Comparison of ENCODE assay signal across 22 cellular contexts in genomic region chr2:117828870-117829269, GRCh38. TPM values are rescaled to one million over a fixed set of nuclear protein-coding genes. Genes with fewer than 3 reads are reported as not detected.
A peak's percentile ranks its signal among the peaks of the same experiment; 100 is the strongest.
DNase-seq lines count a peak whose midpoint lies in the region; ATAC-seq and TF ChIP-seq lines count a peak whose summit lies in the region.
"Had no signal": no experiment of that assay in that cellular context is flagged by ENCODE, and none has a peak within 500 bp of the region (broad histone marks: within the 10 kb centered on the region; RNA-seq: fewer than 3 reads in every experiment).

No MANE protein-coding gene starts in this region.

- TF ChIP-seq CTCF in osteocyte (IDR thresholded peaks at IDR 0.05): no peak

- peaks cover 89% of the 10 kb centered on the region for H3K36me3 Mint-ChIP-seq in activated CD4-positive, alpha-beta T cell treated with anti-CD3 and anti-CD28 coated beads for 36 hours (ENCODE audit: low read depth)
- peaks cover 97% of the 10 kb centered on the region for H3K36me3 Mint-ChIP-seq in stimulated activated naive CD8-positive, alpha-beta T cell treated with anti-CD3 and anti-CD28 coated beads, Interleukin-15, Interleukin-2, amounts not matched to agents 100 ng/mL and 50 ng/mL, for 24 hours (ENCODE audit: low read depth)
- H3K36me3 Mint-ChIP-seq in immature natural killer cell (peaks cover 44 to 72% (median 46%) of the 10 kb centered on the region in 3 donors), osteocyte (ENCODE audit: unreplicated experiment) (peaks cover 71% of the 10 kb centered on the region)

- no peaks in the 10 kb centered on the region for H3K27me3 Mint-ChIP-seq in activated CD4-positive, alpha-beta T cell treated with anti-CD3 and anti-CD28 coated beads for 36 hours
- H3K27me3 Mint-ChIP-seq in stimulated activated naive CD8-positive, alpha-beta T cell treated with anti-CD3 and anti-CD28 coated beads, Interleukin-15, Interleukin-2, amounts not matched to agents 100 ng/mL and 50 ng/mL, for 24 hours: no peaks in the 10 kb centered on the region
- no peaks in the 10 kb centered on the region for H3K27me3 Mint-ChIP-seq in stimulated activated naive CD8-positive, alpha-beta T cell treated with anti-CD3 and anti-CD28 coated beads, Interleukin-15, amount 100 ng/mL, for 72 hours
- H3K27me3 Mint-ChIP-seq in immature natural killer cell (ENCODE audit: low read depth in 3 of 3) (no peaks in the 10 kb centered on the region), osteocyte (ENCODE audit: unreplicated experiment) (no peaks in the 10 kb centered on the region)
- H3K27me3 Mint-ChIP-seq: IgD-negative memory B cell had no signal

- H3K9me3 Mint-ChIP-seq in activated CD4-positive, alpha-beta T cell treated with anti-CD3 and anti-CD28 coated beads for 36 hours (ENCODE audit: low read depth): no peaks in the 10 kb centered on the region
- H3K9me3 Mint-ChIP-seq in stimulated activated naive CD8-positive, alpha-beta T cell treated with anti-CD3 and anti-CD28 coated beads, Interleukin-15, Interleukin-2, amounts not matched to agents 100 ng/mL and 50 ng/mL, for 24 hours: no peaks in the 10 kb centered on the region
- H3K9me3 Mint-ChIP-seq in stimulated activated naive CD8-positive, alpha-beta T cell treated with anti-CD3 and anti-CD28 coated beads, Interleukin-15, amount 100 ng/mL, for 72 hours: no peaks in the 10 kb centered on the region
- no peaks in the 10 kb centered on the region for H3K9me3 Mint-ChIP-seq in immature natural killer cell
- H3K9me3 Mint-ChIP-seq in osteocyte (ENCODE audit: unreplicated experiment): no peaks in the 10 kb centered on the region

- ATAC-seq in activated CD4-positive, alpha-beta T cell treated with anti-CD3 and anti-CD28 coated beads for 36 hours: no peak
- no peak for ATAC-seq in stimulated activated naive CD8-positive, alpha-beta T cell treated with anti-CD3 and anti-CD28 coated beads, Interleukin-15, amount 100 ng/mL, for 72 hours
- ATAC-seq in HG03108 (IDR thresholded peaks at IDR 0.05; ENCODE audit: unreplicated experiment): no peak
- ATAC-seq in GM19455 (IDR thresholded peaks at IDR 0.05; ENCODE audit: unreplicated experiment): no peak
- ATAC-seq: Panc1 had no signal

- POLR2A ChIA-PET in activated CD4-positive, alpha-beta T cell treated with anti-CD3 and anti-CD28 coated beads for 36 hours (lab: Charles Lee): no interaction called here

- H3K4me3 Mint-ChIP-seq in activated CD4-positive, alpha-beta T cell treated with anti-CD3 and anti-CD28 coated beads for 36 hours: no peak overlapping the region
- no peak overlapping the region for H3K4me3 Mint-ChIP-seq in stimulated activated naive CD8-positive, alpha-beta T cell treated with anti-CD3 and anti-CD28 coated beads, Interleukin-15, Interleukin-2, amounts not matched to agents 100 ng/mL and 50 ng/mL, for 24 hours
- H3K4me3 Mint-ChIP-seq in stimulated activated naive CD8-positive, alpha-beta T cell treated with anti-CD3 and anti-CD28 coated beads, Interleukin-15, amount 100 ng/mL, for 72 hours: no peak overlapping the region
- H3K4me3 Mint-ChIP-seq in immature natural killer cell (no peak overlapping the region), osteocyte (ENCODE audit: unreplicated experiment) (no peak overlapping the region)
- H3K4me3 Mint-ChIP-seq: IgD-negative memory B cell had no signal

- CTCF ChIA-PET in activated CD4-positive, alpha-beta T cell treated with anti-CD3 and anti-CD28 coated beads for 36 hours (lab: Charles Lee): interaction anchor here (1.1 kb wide), 1 partner anchor 14 kb away, joined by 5 read pairs; the partner anchor contains the start of gene DDX18

- DNase-seq in activated CD4-positive, alpha-beta T cell treated with anti-CD3 and anti-CD28 coated beads for 36 hours: no peak
- no peak for DNase-seq in activated CD4-positive, alpha-beta T cell treated with anti-CD3 and anti-CD28 coated beads for 1 hour
- no peak for DNase-seq in stimulated activated naive CD8-positive, alpha-beta T cell treated with anti-CD3 and anti-CD28 coated beads, Interleukin-15, amount 100 ng/mL, for 72 hours
- DNase-seq in immature natural killer cell (no peak), osteocyte (ENCODE audit: extremely low spot score, unreplicated experiment) (no peak)
- DNase-seq: ACHN; EL; GF-D8; GOT3; HCEC 1CT; NCI-H1105; NCI-H2029 treated with DMSO at 0.1 percent for 48 hours; NCI-H345; NCI-H524; NCI-H774; NK-92 treated with Interleukin-12 subunit alpha and Interleukin-12 subunit beta, amount 100 ng/mL, for 24 hours; SIG-M5 had no signal

- intact Hi-C loops in activated CD4-positive, alpha-beta T cell treated with anti-CD3 and anti-CD28 coated beads for 36 hours (cut with DNase I, micrococcal nuclease): loop anchor here in 1 of 2 experiments (10.0 kb wide), 1 partner anchor 106 kb away; no protein-coding TSS in a partner anchor

- H3K4me1 Mint-ChIP-seq in activated CD4-positive, alpha-beta T cell treated with anti-CD3 and anti-CD28 coated beads for 36 hours: no peaks in the 10 kb centered on the region
- H3K4me1 Mint-ChIP-seq in stimulated activated naive CD8-positive, alpha-beta T cell treated with anti-CD3 and anti-CD28 coated beads, Interleukin-15, Interleukin-2, amounts not matched to agents 100 ng/mL and 50 ng/mL, for 24 hours (ENCODE audit: low read depth): no peaks in the 10 kb centered on the region
- H3K4me1 Mint-ChIP-seq in stimulated activated naive CD8-positive, alpha-beta T cell treated with anti-CD3 and anti-CD28 coated beads, Interleukin-15, amount 100 ng/mL, for 72 hours: peaks cover 11% of the 10 kb centered on the region
- no peaks in the 10 kb centered on the region for H3K4me1 Mint-ChIP-seq in immature natural killer cell
- no peaks in the 10 kb centered on the region for H3K4me1 Mint-ChIP-seq in osteocyte (ENCODE audit: unreplicated experiment)
- H3K4me1 Mint-ChIP-seq: IgD-negative memory B cell had no signal

- H3K27ac Mint-ChIP-seq in activated CD4-positive, alpha-beta T cell treated with anti-CD3 and anti-CD28 coated beads for 36 hours: peak overlapping the region; percentile 58
- H3K27ac Mint-ChIP-seq in stimulated activated naive CD8-positive, alpha-beta T cell treated with anti-CD3 and anti-CD28 coated beads, Interleukin-15, Interleukin-2, amounts not matched to agents 100 ng/mL and 50 ng/mL, for 24 hours: peak overlapping the region; percentile 64
- no peak overlapping the region for H3K27ac Mint-ChIP-seq in stimulated activated naive CD8-positive, alpha-beta T cell treated with anti-CD3 and anti-CD28 coated beads, Interleukin-15, amount 100 ng/mL, for 72 hours
- H3K27ac Mint-ChIP-seq in immature natural killer cell: peak overlapping the region in 5 of 6 donors; percentile 2 to 86 (median 65)
- H3K27ac Mint-ChIP-seq in osteocyte (ENCODE audit: unreplicated experiment): no peak overlapping the region

RNA-seq across cellular contexts. Expression of gene DDX18, which starts 14.4 kb away (rescaled TPM):
- 100 to 1,000 TPM; 161 to 180 TPM for total RNA-seq in activated CD4-positive, alpha-beta T cell treated with anti-CD3 and anti-CD28 coated beads for 36 hours
- polyA plus RNA-seq in immature natural killer cell: 10 to 100 TPM; 32.2 to 51.6 (median 34.6) TPM
- total RNA-seq in osteocyte: 42.3 and 49.4 TPM in 2 replicates

Comparison
In these comparisons a context has a peak if more than half of its experiments do, and no peak if none do; other contexts are left out.
1. H3K27ac Mint-ChIP-seq: peak in activated CD4-positive, alpha-beta T cell treated with anti-CD3 and anti-CD28 coated beads for 36 hours (single experiment), stimulated activated naive CD8-positive, alpha-beta T cell treated with anti-CD3 and anti-CD28 coated beads, Interleukin-15, Interleukin-2, amounts not matched to agents 100 ng/mL and 50 ng/mL, for 24 hours (single experiment) and immature natural killer cell (5 of 6); none in stimulated activated naive CD8-positive, alpha-beta T cell treated with anti-CD3 and anti-CD28 coated beads, Interleukin-15, amount 100 ng/mL, for 72 hours (0 of 2) and osteocyte (single experiment).